ENCODE assay signal across 14 cellular contexts in the genomic region with DNA sequence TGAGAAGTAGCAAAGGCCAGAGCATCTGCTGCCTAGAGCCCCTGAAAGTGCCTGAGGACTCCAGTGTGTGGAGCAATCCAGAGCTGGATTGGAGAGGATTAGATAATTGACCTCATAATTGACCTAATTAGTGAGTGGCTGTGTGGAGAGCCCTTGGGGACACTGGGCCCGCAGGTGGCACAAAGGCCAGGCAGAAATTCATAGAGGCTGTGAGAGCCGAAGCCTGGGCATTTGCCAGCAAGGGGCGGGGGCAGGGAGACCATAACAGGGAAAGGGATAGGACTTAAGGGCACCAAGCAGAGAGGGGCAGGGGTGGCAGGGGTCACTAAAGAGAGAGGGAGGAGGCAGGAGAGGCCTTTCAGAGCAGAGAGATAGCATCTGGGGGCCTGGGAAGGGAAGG.
DNase-seq lines count a peak whose midpoint lies in the region; ATAC-seq lines count a peak whose summit lies in the region.
"Had no signal": no experiment of that assay in that cellular context is flagged by ENCODE, and none has a peak within 500 bp of the region (broad histone marks: within the 10 kb centered on the region; RNA-seq: fewer than 3 reads in every experiment).

No MANE protein-coding gene starts in this region.

- DNase-seq in NCI-H1417 (lab: John Stamatoyannopoulos, UW), result peak in 2 of 3 experiments; percentile 22 to 78
- no peak for DNase-seq in NCI-H1417 treated with DMSO at 0.1 percent for 48 hours (lab: John Stamatoyannopoulos, UW)
- DNase-seq in NCI-H82 (lab: John Stamatoyannopoulos, UW), result peak; percentile 42
- no peak for DNase-seq in NCI-H82 treated with DMSO at 0.1 percent for 48 hours (lab: John Stamatoyannopoulos, UW; ENCODE audit: unreplicated experiment)
- peak; percentile 57 for DNase-seq in NCI-H1105 treated with DMSO at 0.1 percent for 48 hours (lab: John Stamatoyannopoulos, UW)
- DNase-seq: 8988T; CD4-positive, alpha-beta memory T cell; DMS153; DND-41; EL; H9 had no signal

- ATAC-seq in HG02610 (IDR thresholded peaks at IDR 0.05; ENCODE audit: unreplicated experiment) (no peak), GM21786 (IDR thresholded peaks at IDR 0.05; ENCODE audit: unreplicated experiment) (no peak)
- ATAC-seq: GM12878 had no signal

Comparison
In these comparisons a context has a peak if more than half of its experiments do, and no peak if none do; other contexts are left out.
1. DNase-seq: peak in NCI-H1417 (2 of 3), NCI-H82 (single experiment) and NCI-H1105 treated with DMSO at 0.1 percent for 48 hours (single experiment); none in NCI-H1417 treated with DMSO at 0.1 percent for 48 hours (single experiment) and NCI-H82 treated with DMSO at 0.1 percent for 48 hours (single experiment).